1 cellular context compared by ENCODE assay signal in the genomic region with DNA sequence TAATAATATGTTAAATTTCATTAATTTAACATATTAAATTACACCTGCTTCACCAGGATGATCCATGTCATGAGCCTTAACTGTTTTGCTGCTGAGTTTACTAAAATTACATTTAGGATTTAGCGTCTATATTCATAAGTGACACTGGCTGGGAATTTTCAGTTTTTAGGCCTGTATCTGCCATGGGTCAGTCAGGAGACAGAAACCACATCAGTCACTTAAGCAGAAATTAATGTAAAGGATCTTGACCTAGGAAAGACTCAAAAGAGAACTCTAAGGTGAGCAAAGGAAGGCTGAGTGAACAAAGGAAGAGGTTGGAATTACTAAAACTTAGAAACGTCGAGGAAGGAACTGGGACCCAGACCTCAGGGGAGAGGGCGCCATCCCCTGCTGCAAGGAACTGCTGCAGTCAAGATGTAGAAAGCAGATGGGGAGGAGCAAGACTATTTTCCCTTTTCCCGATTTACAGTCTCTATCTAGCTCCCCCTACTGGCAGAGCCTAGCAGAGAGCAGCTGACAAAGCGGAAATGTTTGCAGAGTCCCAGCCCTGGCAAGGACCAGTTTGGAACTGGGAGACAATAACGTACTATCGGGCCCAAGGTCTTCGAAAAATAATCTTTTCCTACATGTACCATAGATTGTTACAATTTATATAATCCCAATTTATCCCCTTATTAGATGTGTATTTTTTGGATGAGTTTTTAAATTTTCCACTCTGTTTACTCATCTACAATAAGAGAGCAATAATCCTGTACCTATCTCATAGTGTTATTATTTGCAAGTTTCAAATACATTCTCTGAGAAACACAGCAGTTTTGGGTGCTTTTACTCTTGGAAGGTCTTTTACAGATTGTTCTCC.
TF ChIP-seq lines count a peak whose summit lies in the region.

No MANE protein-coding gene starts in this region.

TF ChIP-seq in WTC11, 78 proteins besides CTCF, POLR2A, EP300 and RAD21 (continued from another document):
- TF ChIP-seq, protein P1, sequence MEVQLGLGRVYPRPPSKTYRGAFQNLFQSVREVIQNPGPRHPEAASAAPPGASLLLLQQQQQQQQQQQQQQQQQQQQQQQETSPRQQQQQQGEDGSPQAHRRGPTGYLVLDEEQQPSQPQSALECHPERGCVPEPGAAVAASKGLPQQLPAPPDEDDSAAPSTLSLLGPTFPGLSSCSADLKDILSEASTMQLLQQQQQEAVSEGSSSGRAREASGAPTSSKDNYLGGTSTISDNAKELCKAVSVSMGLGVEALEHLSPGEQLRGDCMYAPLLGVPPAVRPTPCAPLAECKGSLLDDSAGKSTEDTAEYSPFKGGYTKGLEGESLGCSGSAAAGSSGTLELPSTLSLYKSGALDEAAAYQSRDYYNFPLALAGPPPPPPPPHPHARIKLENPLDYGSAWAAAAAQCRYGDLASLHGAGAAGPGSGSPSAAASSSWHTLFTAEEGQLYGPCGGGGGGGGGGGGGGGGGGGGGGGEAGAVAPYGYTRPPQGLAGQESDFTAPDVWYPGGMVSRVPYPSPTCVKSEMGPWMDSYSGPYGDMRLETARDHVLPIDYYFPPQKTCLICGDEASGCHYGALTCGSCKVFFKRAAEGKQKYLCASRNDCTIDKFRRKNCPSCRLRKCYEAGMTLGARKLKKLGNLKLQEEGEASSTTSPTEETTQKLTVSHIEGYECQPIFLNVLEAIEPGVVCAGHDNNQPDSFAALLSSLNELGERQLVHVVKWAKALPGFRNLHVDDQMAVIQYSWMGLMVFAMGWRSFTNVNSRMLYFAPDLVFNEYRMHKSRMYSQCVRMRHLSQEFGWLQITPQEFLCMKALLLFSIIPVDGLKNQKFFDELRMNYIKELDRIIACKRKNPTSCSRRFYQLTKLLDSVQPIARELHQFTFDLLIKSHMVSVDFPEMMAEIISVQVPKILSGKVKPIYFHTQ (CRISPR knock-in tag; IDR thresholded peaks at IDR 0.05): no peak
- TF ChIP-seq, protein P2, sequence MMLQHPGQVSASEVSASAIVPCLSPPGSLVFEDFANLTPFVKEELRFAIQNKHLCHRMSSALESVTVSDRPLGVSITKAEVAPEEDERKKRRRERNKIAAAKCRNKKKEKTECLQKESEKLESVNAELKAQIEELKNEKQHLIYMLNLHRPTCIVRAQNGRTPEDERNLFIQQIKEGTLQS (CRISPR knock-in tag; conservative IDR thresholded peaks at IDR 0.05): no peak
- TF ChIP-seq FOXJ3 (CRISPR knock-in tag; IDR thresholded peaks at IDR 0.05; ENCODE audit: borderline replicate concordance): no peak
- no peak for TF ChIP-seq KAT7 (CRISPR knock-in tag; IDR thresholded peaks at IDR 0.05; ENCODE audit: borderline replicate concordance)
